ENCODE assay signal across 23 cellular contexts in the genomic region with DNA sequence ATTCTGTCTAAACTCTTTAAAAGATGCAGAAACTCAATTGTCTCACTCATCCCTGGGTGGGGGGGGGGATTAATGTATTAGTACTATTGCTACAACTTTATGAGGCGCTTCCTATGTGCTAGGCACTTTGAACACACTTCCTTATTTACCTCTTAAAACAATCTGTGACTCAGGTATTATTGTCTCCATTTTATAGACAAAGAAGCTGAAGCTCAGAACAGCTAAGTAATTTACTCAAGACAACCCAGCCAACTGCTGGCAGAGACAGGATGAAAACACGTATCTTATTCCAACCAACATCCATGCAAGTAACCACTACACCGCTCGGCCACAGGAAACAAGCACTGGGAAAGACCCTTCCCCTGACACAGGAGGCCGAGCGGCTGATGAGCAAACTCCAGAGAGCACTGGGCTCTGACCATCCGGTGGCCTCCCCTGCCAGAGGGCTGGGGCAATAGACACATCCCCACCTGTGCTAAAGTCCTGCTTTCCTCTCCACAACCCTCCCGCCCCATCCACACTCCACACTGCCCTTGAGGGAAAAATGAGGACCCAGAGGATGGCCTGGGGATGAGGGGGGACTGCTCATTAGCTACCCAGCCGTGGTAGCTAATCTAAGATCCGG.
"Had no signal": no experiment of that assay in that cellular context is flagged by ENCODE, and none has a peak within 500 bp of the region (broad histone marks: within the 10 kb centered on the region; RNA-seq: fewer than 3 reads in every experiment).

No MANE protein-coding gene starts in this region.

- DNase-seq: activated B cell treated with CpG ODN at 0.5 μM for 24 hours; activated CD4-positive, alpha-beta T cell treated with anti-CD3 and anti-CD28 coated beads for 4 hours; activated CD4-positive, alpha-beta T cell treated with anti-CD3 and anti-CD28 coated beads, Interleukin-2, amount 50 U/mL, for 48 hours; activated effector memory CD4-positive, alpha-beta T cell treated with anti-CD3 and anti-CD28 coated beads, Interleukin-2, amount 50 U/mL, for 16 hours; activated naive CD4-positive, alpha-beta T cell treated with anti-CD3 and anti-CD28 coated beads, Interleukin-2, amount 10 ng/mL, durations not matched to agents 7 days and 5 days; activated T-cell treated with anti-CD3 and anti-CD28 coated beads, Interleukin-2, amount 50 U/mL, for 72 hours; effector memory CD4-positive, alpha-beta T cell; esophagus squamous epithelium; head of caudate nucleus; small intestine; stimulated activated CD4-positive, alpha-beta T cell treated with anti-CD3 and anti-CD28 coated beads, Interleukin-15, amount 100 ng/mL, for 24 hours; T1000; transverse colon had no signal

- H3K27me3 ChIP-seq: transverse colon, vagina had no signal

- FAIRE-seq: islet of Langerhans, small intestine had no signal

- H3K27ac Mint-ChIP-seq: activated B cell treated with CpG ODN at 0.5 μM for 24 hours; activated naive CD4-positive, alpha-beta T cell treated with anti-CD3 and anti-CD28 coated beads, Interleukin-2, amount 10 ng/mL, durations not matched to agents 7 days and 5 days; activated T-cell treated with anti-CD3 and anti-CD28 coated beads, Interleukin-2, amount 50 U/mL, for 72 hours; dendritic cell treated with granulocyte-macrophage colony-stimulating factor and Interleukin-4, amounts not matched to agents 40 ng/mL and 50 ng/mL, for 4 days; stimulated activated memory B cell treated with anti-CD40 and anti-IgM and Interleukin-4, amounts not matched to agents 10 μg/mL and 1 μg/mL and 100 μg/mL, for 72 hours; T-helper 1 cell treated with Interleukin-12 subunit alpha and Interleukin-12 subunit beta and Interleukin-4 antibody, amounts not matched to agents 30 μg/mL and 1 μg/mL, for 36 hours had no signal

- H3K9ac ChIP-seq: parathyroid adenoma had no signal

- H3K4me1 Mint-ChIP-seq: activated naive CD4-positive, alpha-beta T cell treated with anti-CD3 and anti-CD28 coated beads, Interleukin-2, amount 10 ng/mL, durations not matched to agents 7 days and 5 days had no signal

- H2AFZ ChIP-seq: parathyroid adenoma had no signal

- H3K36me3 ChIP-seq: esophagus squamous epithelium, gastroesophageal sphincter, transverse colon, vagina had no signal

- ATAC-seq: activated T-cell treated with anti-CD3 and anti-CD28 coated beads, Interleukin-2, amount 50 U/mL, for 72 hours; gastroesophageal sphincter; sciatic nerve; stimulated activated memory B cell treated with anti-CD40 and anti-IgM and Interleukin-4, amounts not matched to agents 10 μg/mL and 1 μg/mL and 100 μg/mL, for 72 hours had no signal

- H3K9me3 Mint-ChIP-seq: activated B cell treated with CpG ODN at 0.5 μM for 24 hours; activated naive CD4-positive, alpha-beta T cell treated with anti-CD3 and anti-CD28 coated beads, Interleukin-2, amount 10 ng/mL, durations not matched to agents 7 days and 5 days; activated T-cell treated with anti-CD3 and anti-CD28 coated beads, Interleukin-2, amount 50 U/mL, for 72 hours; dendritic cell treated with granulocyte-macrophage colony-stimulating factor and Interleukin-4, amounts not matched to agents 40 ng/mL and 50 ng/mL, for 4 days; nephron; stimulated activated memory B cell treated with anti-CD40 and anti-IgM and Interleukin-4, amounts not matched to agents 10 μg/mL and 1 μg/mL and 100 μg/mL, for 72 hours had no signal

- H3K79me2 ChIP-seq: parathyroid adenoma had no signal

- H3K27ac ChIP-seq: esophagus squamous epithelium, gastroesophageal sphincter, parathyroid adenoma, transverse colon, vagina had no signal

- H3K27me3 Mint-ChIP-seq: activated B cell treated with CpG ODN at 0.5 μM for 24 hours; brain; stimulated activated memory B cell treated with anti-CD40 and anti-IgM and Interleukin-4, amounts not matched to agents 10 μg/mL and 1 μg/mL and 100 μg/mL, for 72 hours had no signal

- H3K4me3 ChIP-seq: esophagus squamous epithelium, gastroesophageal sphincter, transverse colon, vagina had no signal

- H3K4me3 Mint-ChIP-seq: activated B cell treated with CpG ODN at 0.5 μM for 24 hours; activated naive CD4-positive, alpha-beta T cell treated with anti-CD3 and anti-CD28 coated beads, Interleukin-2, amount 10 ng/mL, durations not matched to agents 7 days and 5 days; activated T-cell treated with anti-CD3 and anti-CD28 coated beads, Interleukin-2, amount 50 U/mL, for 72 hours; brain; dendritic cell treated with granulocyte-macrophage colony-stimulating factor and Interleukin-4, amounts not matched to agents 40 ng/mL and 50 ng/mL, for 4 days; nephron; stimulated activated memory B cell treated with anti-CD40 and anti-IgM and Interleukin-4, amounts not matched to agents 10 μg/mL and 1 μg/mL and 100 μg/mL, for 72 hours; T-helper 1 cell treated with Interleukin-12 subunit alpha and Interleukin-12 subunit beta and Interleukin-4 antibody, amounts not matched to agents 30 μg/mL and 1 μg/mL, for 36 hours had no signal

- H3K9me3 ChIP-seq: esophagus squamous epithelium, gastroesophageal sphincter, transverse colon, vagina had no signal

- H3K4me1 ChIP-seq: gastroesophageal sphincter, vagina had no signal

- H3K36me3 Mint-ChIP-seq: activated naive CD4-positive, alpha-beta T cell treated with anti-CD3 and anti-CD28 coated beads, Interleukin-2, amount 10 ng/mL, durations not matched to agents 7 days and 5 days; brain had no signal
